In genomic region chr5:54360089-54360488, GRCh38 we compare ENCODE assay signal across 11 cellular contexts. TPM values are rescaled to one million over a fixed set of nuclear protein-coding genes. Genes with fewer than 3 reads are reported as not detected.
DNase-seq lines count a peak whose midpoint lies in the region; ATAC-seq and TF ChIP-seq lines count a peak whose summit lies in the region.
"Had no signal": no experiment of that assay in that cellular context is flagged by ENCODE, and none has a peak within 500 bp of the region (broad histone marks: within the 10 kb centered on the region; RNA-seq: fewer than 3 reads in every experiment).

No MANE protein-coding gene starts in this region.

- H3K4me1 Mint-ChIP-seq in Calu3 (ENCODE audit: low read depth, unreplicated experiment) = peaks cover 11% of the 10 kb centered on the region
- H3K4me1 Mint-ChIP-seq in mesothelial cell of epicardium = peaks cover 18% of the 10 kb centered on the region
- H3K4me1 Mint-ChIP-seq in effector memory CD8-positive, alpha-beta T cell (ENCODE audit: low read depth in 2 of 2) = no peaks in the 10 kb centered on the region
- H3K4me1 Mint-ChIP-seq: CD14-positive monocyte, natural killer cell had no signal

- no peaks in the 10 kb centered on the region for H3K36me3 Mint-ChIP-seq in Calu3 (ENCODE audit: insufficient read depth, unreplicated experiment)
- H3K36me3 Mint-ChIP-seq in mesothelial cell of epicardium = no peaks in the 10 kb centered on the region
- H3K36me3 Mint-ChIP-seq in effector memory CD8-positive, alpha-beta T cell (ENCODE audit: insufficient read depth) = no peaks in the 10 kb centered on the region
- H3K36me3 Mint-ChIP-seq: CD14-positive monocyte, natural killer cell had no signal

- intact Hi-C loops in Calu3 (cut with micrococcal nuclease; ENCODE audit: unreplicated experiment) = no loop called here

- TF ChIP-seq CTCF in Calu3 (IDR thresholded peaks at IDR 0.05; ENCODE audit: unreplicated experiment) (no peak), mesothelial cell of epicardium (IDR thresholded peaks at IDR 0.05; ENCODE audit: unreplicated experiment) (no peak)

- H3K27ac Mint-ChIP-seq in Calu3 (ENCODE audit: unreplicated experiment) = no peak overlapping the region
- peak overlapping the region; percentile 44 for H3K27ac Mint-ChIP-seq in mesothelial cell of epicardium
- H3K27ac Mint-ChIP-seq in effector memory CD8-positive, alpha-beta T cell = no peak overlapping the region
- H3K27ac Mint-ChIP-seq: CD14-positive monocyte, natural killer cell had no signal

- BruUV-seq in Calu3 (replicated peaks; lab: Mats Ljungman, UMichigan) = no TSS peak

- H3K4me3 Mint-ChIP-seq in Calu3 (ENCODE audit: low read depth, unreplicated experiment) = no peak overlapping the region
- no peak overlapping the region for H3K4me3 Mint-ChIP-seq in mesothelial cell of epicardium
- no peak overlapping the region for H3K4me3 Mint-ChIP-seq in effector memory CD8-positive, alpha-beta T cell
- H3K4me3 Mint-ChIP-seq: CD14-positive monocyte, natural killer cell had no signal

- H3K27me3 Mint-ChIP-seq in Calu3 (ENCODE audit: unreplicated experiment) (peaks cover 13% of the 10 kb centered on the region), mesothelial cell of epicardium (ENCODE audit: low read depth) (no peaks in the 10 kb centered on the region)
- peaks cover 44 to 69% of the 10 kb centered on the region in 2 donors for H3K27me3 Mint-ChIP-seq in effector memory CD8-positive, alpha-beta T cell

- ATAC-seq in HG02623 (IDR thresholded peaks at IDR 0.05; ENCODE audit: unreplicated experiment) = no peak
- no peak for ATAC-seq in effector memory CD8-positive, alpha-beta T cell (replicated peaks)
- ATAC-seq: natural killer cell had no signal

- CTCF ChIA-PET in Calu3 (lab: Charles Lee) = interaction anchor here (1.4 kb wide), 1 partner anchor 16 kb away, joined by 3 read pairs; no protein-coding TSS in a partner anchor

- H3K9me3 Mint-ChIP-seq in Calu3 (ENCODE audit: low read depth, unreplicated experiment) (peaks cover 4% of the 10 kb centered on the region), mesothelial cell of epicardium (peaks cover 19% of the 10 kb centered on the region)
- H3K9me3 Mint-ChIP-seq in effector memory CD8-positive, alpha-beta T cell = peaks cover 0 to 4% of the 10 kb centered on the region in 2 donors

- DNase-seq in Calu3 = peak; percentile 7
- peak; percentile 78 for DNase-seq in NCI-H226
- peak; percentile 46 for DNase-seq in fibroblast of gingiva (ENCODE audit: low read depth)
- DNase-seq in mesothelial cell of epicardium (ENCODE audit: low spot score in 2 of 2, unreplicated experiment in 2 of 2) = no peak
- DNase-seq in hypothalamus (lab: John Stamatoyannopoulos, UW) = no peak
- no peak for DNase-seq in germinal center (ENCODE audit: low spot score)
- no peak for DNase-seq in effector memory CD8-positive, alpha-beta T cell
- DNase-seq: natural killer cell, NCI-H510A treated with DMSO at 0.1 percent for 48 hours had no signal

RNA-seq across cellular contexts. Expression of gene ARL15, which starts 49.7 kb away (rescaled TPM):
- 11.8 and 15.1 TPM in 2 replicates for total RNA-seq in Calu3 (2022)
- total RNA-seq in mesothelial cell of epicardium = 20.0 to 24.8 TPM (median 22.2 TPM) in 3 replicates

Comparison
In these comparisons a context has a peak if more than half of its experiments do, and no peak if none do; other contexts are left out.
1. DNase-seq: peak in Calu3 (single experiment), NCI-H226 (single experiment) and fibroblast of gingiva (single experiment); none in mesothelial cell of epicardium (0 of 2), hypothalamus (0 of 51), germinal center (single experiment) and effector memory CD8-positive, alpha-beta T cell (0 of 3).